Comparison of ENCODE assay signal across 11 cellular contexts in genomic region chr3:31226331-31226730, GRCh38.
DNase-seq lines count a peak whose midpoint lies in the region; ATAC-seq and TF ChIP-seq lines count a peak whose summit lies in the region.
"Had no signal": no experiment of that assay in that cellular context is flagged by ENCODE, and none has a peak within 500 bp of the region (broad histone marks: within the 10 kb centered on the region; RNA-seq: fewer than 3 reads in every experiment).

No MANE protein-coding gene starts in this region.

- H3K27ac ChIP-seq in DOHH2 (ENCODE audit: low read depth, low read length) (peak overlapping the region; percentile 97), substantia nigra (ENCODE audit: low read depth, low read length, poor library complexity, severe bottlenecking) (no peak overlapping the region)
- H3K27ac ChIP-seq: esophagus muscularis mucosa had no signal

- H3K4me3 ChIP-seq in DOHH2 (ENCODE audit: low read length), result peak overlapping the region; percentile 69
- H3K4me3 ChIP-seq in mucosa of descending colon, result no peak overlapping the region
- H3K4me3 ChIP-seq: esophagus muscularis mucosa had no signal

- H3K9me2 ChIP-seq in DOHH2 (replicated peaks; ENCODE audit: control insufficient read depth, low read length), result no peaks in the 10 kb centered on the region

- peaks cover 82% of the 10 kb centered on the region for H3K4me1 ChIP-seq in DOHH2 (ENCODE audit: control insufficient read depth, low read length)
- H3K4me1 ChIP-seq in mucosa of descending colon (ENCODE audit: low read depth), result peaks cover 2% of the 10 kb centered on the region
- H3K4me1 ChIP-seq: esophagus muscularis mucosa had no signal

- intact Hi-C loops in mucosa of descending colon (cut with DNase I, micrococcal nuclease), result no loop called here

- ATAC-seq in HG03196 (IDR thresholded peaks at IDR 0.05; ENCODE audit: unreplicated experiment), result peak; percentile 34
- ATAC-seq in mucosa of descending colon, result peak; percentile 70
- ATAC-seq: HCT116 had no signal

- peaks cover 14% of the 10 kb centered on the region for H3F3A ChIP-seq in DOHH2 (ENCODE audit: control insufficient read depth, insufficient read depth)

- TF ChIP-seq CTCF in DOHH2 (IDR thresholded peaks at IDR 0.05; ENCODE audit: low read depth, low read length, poor library complexity, severe bottlenecking), result no peak
- no peak for TF ChIP-seq CTCF in mucosa of descending colon (IDR thresholded peaks at IDR 0.05)

- H3K9me3 ChIP-seq in DOHH2 (ENCODE audit: control insufficient read depth, insufficient read depth, low read length), result peaks cover 3% of the 10 kb centered on the region; the same call in 1 of the 2 replicates
- no peaks in the 10 kb centered on the region for H3K9me3 ChIP-seq in mucosa of descending colon
- H3K9me3 ChIP-seq: esophagus muscularis mucosa had no signal

- H4K20me1 ChIP-seq in DOHH2 (ENCODE audit: control insufficient read depth, insufficient read depth, low read depth, low read length), result no peaks in the 10 kb centered on the region

- peak overlapping the region; percentile 95 for H3K4me2 ChIP-seq in DOHH2 (ENCODE audit: low read length)

- H3K79me2 ChIP-seq in DOHH2 (ENCODE audit: control insufficient read depth, low read length), result no peaks in the 10 kb centered on the region

- H3K36me3 ChIP-seq in DOHH2 (ENCODE audit: control insufficient read depth, low read length) (peaks cover 10% of the 10 kb centered on the region), mucosa of descending colon (ENCODE audit: low read depth) (no peaks in the 10 kb centered on the region)
- H3K36me3 ChIP-seq: esophagus muscularis mucosa had no signal

- no peaks in the 10 kb centered on the region for H3K27me3 ChIP-seq in DOHH2 (ENCODE audit: control insufficient read depth, low read length)
- H3K27me3 ChIP-seq: esophagus muscularis mucosa had no signal

- DNase-seq in UCSD-AML1 (lab: John Stamatoyannopoulos, UW; ENCODE audit: unreplicated experiment) (peak; percentile 48), mucosa of descending colon (peak in 1 of 3 donors; percentile 54), hypothalamus (lab: John Stamatoyannopoulos, UW) (no peak), NCI-H345 (lab: John Stamatoyannopoulos, UW) (no peak), substantia nigra (lab: John Stamatoyannopoulos, UW) (no peak)
- DNase-seq: activated CD4-positive, alpha-beta T cell treated with anti-CD3 and anti-CD28 coated beads for 1 hour; NCI-H146 had no signal
